ENCODE assay signal across 8 cellular contexts in genomic region chr6:112311950-112312547, GRCh38. TPM values are rescaled to one million over a fixed set of nuclear protein-coding genes. Genes with fewer than 3 reads are reported as not detected.
A peak's percentile ranks its signal among the peaks of the same experiment; 100 is the strongest.
DNase-seq lines count a peak whose midpoint lies in the region; ATAC-seq and TF ChIP-seq lines count a peak whose summit lies in the region.

No MANE protein-coding gene starts in this region.

- peaks cover 0 to 1% of the 10 kb centered on the region in 2 donors for H3K9me3 ChIP-seq in neuronal stem cell (replicated peaks in 1 of 2; ENCODE audit: control insufficient read depth in 2 of 2, insufficient read depth in 1 of 2, low read depth in 1 of 2, low read length in 2 of 2)

- H2AFZ ChIP-seq in neuronal stem cell (ENCODE audit: low read length), result peak overlapping the region; percentile 69

- no peak overlapping the region for H2BK5ac ChIP-seq in neuronal stem cell (ENCODE audit: low read length)

- no peak overlapping the region for H2BK12ac ChIP-seq in neuronal stem cell (ENCODE audit: low read length)

- no peak overlapping the region for H3K4ac ChIP-seq in neuronal stem cell (ENCODE audit: low read length)

- no CpG with 5 or more reads among the region's 8 CpGs for WGBS in neuronal stem cell (ENCODE audit: extremely low coverage in 2 of 2, insufficient read length in 2 of 2, insufficient replicate concordance in 1 of 2), 2 donors

- no peak overlapping the region for H3K14ac ChIP-seq in neuronal stem cell (ENCODE audit: low read length)

- H4K91ac ChIP-seq in neuronal stem cell (ENCODE audit: low read depth, low read length, poor library complexity), result no peak overlapping the region

- no peaks in the 10 kb centered on the region for H3K36me3 ChIP-seq in neuronal stem cell (replicated peaks in 1 of 2; ENCODE audit: control insufficient read depth in 2 of 2, insufficient read depth in 2 of 2, low read length in 2 of 2)

- in situ Hi-C loops in GM13977 (cut with MboI; ENCODE audit: low pct_unique_long_range_greater_than_20kb, low sequenced_read_pairs, unreplicated experiment), result no loop called here

- no peaks in the 10 kb centered on the region for H3K79me1 ChIP-seq in neuronal stem cell (ENCODE audit: low read depth, low read length)

- no peak overlapping the region for H3K4me2 ChIP-seq in neuronal stem cell (ENCODE audit: insufficient read depth, low read length, poor library complexity, severe bottlenecking)

- no peak overlapping the region for H3K23ac ChIP-seq in neuronal stem cell (ENCODE audit: low read depth, low read length, poor library complexity)

- no peak for ATAC-seq in effector memory CD8-positive, alpha-beta T cell (replicated peaks)
- ATAC-seq in HG03095 (IDR thresholded peaks at IDR 0.05; ENCODE audit: unreplicated experiment) (no peak), GM19455 (IDR thresholded peaks at IDR 0.05; ENCODE audit: unreplicated experiment) (no peak), GM21423 (IDR thresholded peaks at IDR 0.05; ENCODE audit: unreplicated experiment) (no peak)

- no peak overlapping the region for H3K4me3 Mint-ChIP-seq in effector memory CD8-positive, alpha-beta T cell

- H3K9me3 Mint-ChIP-seq in effector memory CD8-positive, alpha-beta T cell, result no peaks in the 10 kb centered on the region

- H4K8ac ChIP-seq in neuronal stem cell (ENCODE audit: low read depth, low read length), result no peak overlapping the region

- H3K18ac ChIP-seq in neuronal stem cell (ENCODE audit: low read length), result no peak overlapping the region

- H3K4me1 ChIP-seq in neuronal stem cell (ENCODE audit: control insufficient read depth in 2 of 2, insufficient read depth in 1 of 2, low read depth in 1 of 2, low read length in 2 of 2), result peaks cover 0 to 8% of the 10 kb centered on the region in 2 donors

- H3K4me3 ChIP-seq in neuronal stem cell (ENCODE audit: low read length in 2 of 2), result no peak overlapping the region

- no peaks in the 10 kb centered on the region for H3K27me3 ChIP-seq in neuronal stem cell (ENCODE audit: control insufficient read depth in 3 of 3, insufficient read depth in 3 of 3, low read depth in 1 of 3, low read length in 3 of 3)

- peaks cover 36 to 37% of the 10 kb centered on the region in 2 donors for H3K27me3 Mint-ChIP-seq in effector memory CD8-positive, alpha-beta T cell

- no peak overlapping the region for H3K27ac Mint-ChIP-seq in effector memory CD8-positive, alpha-beta T cell

- H3K36me3 Mint-ChIP-seq in effector memory CD8-positive, alpha-beta T cell (ENCODE audit: insufficient read depth), result no peaks in the 10 kb centered on the region

- peak; percentile 54 for TF ChIP-seq CTCF in GM13977 (IDR thresholded peaks at IDR 0.05; ENCODE audit: extremely low read depth, insufficient read depth, missing control alignments)

- DNase-seq in AG08395 (ENCODE audit: low spot score) (peak; percentile 60), GM13977 (ENCODE audit: low spot score) (peak; percentile 41), NCI-H69 (lab: John Stamatoyannopoulos, UW) (peak; percentile 18), neuronal stem cell (ENCODE audit: low spot score) (no peak)
- DNase-seq in effector memory CD8-positive, alpha-beta T cell, result peak in 2 of 3 experiments; percentile 10

- no peak overlapping the region for H3K9ac ChIP-seq in neuronal stem cell (ENCODE audit: low read depth, low read length, poor library complexity)

- no peak overlapping the region for H3K27ac ChIP-seq in neuronal stem cell (replicated peaks; ENCODE audit: low read length)

- no peak overlapping the region for H2AK5ac ChIP-seq in neuronal stem cell (ENCODE audit: low read depth, low read length)

- H3K4me1 Mint-ChIP-seq in effector memory CD8-positive, alpha-beta T cell (ENCODE audit: low read depth in 2 of 2), result no peaks in the 10 kb centered on the region

- H2BK120ac ChIP-seq in neuronal stem cell (ENCODE audit: low read depth, low read length), result no peak overlapping the region

- H2BK15ac ChIP-seq in neuronal stem cell (ENCODE audit: low read length), result no peak overlapping the region

RNA-seq across cellular contexts. Expression of gene RFPL4B, which starts 35.1 kb away (rescaled TPM):
- polyA plus RNA-seq in neuronal stem cell (2013, experiment 1 of 2), result not detected
- polyA plus RNA-seq in neuronal stem cell (2013, experiment 2 of 2), result 0.01 TPM

RNA-seq across cellular contexts. Expression of gene LAMA4, which starts 57.7 kb away (rescaled TPM):
- polyA plus RNA-seq in neuronal stem cell (2013, experiment 1 of 2), result 1.6 TPM
- 1.4 TPM for polyA plus RNA-seq in neuronal stem cell (2013, experiment 2 of 2)
